22 cellular contexts compared by ENCODE assay signal in the genomic region with DNA sequence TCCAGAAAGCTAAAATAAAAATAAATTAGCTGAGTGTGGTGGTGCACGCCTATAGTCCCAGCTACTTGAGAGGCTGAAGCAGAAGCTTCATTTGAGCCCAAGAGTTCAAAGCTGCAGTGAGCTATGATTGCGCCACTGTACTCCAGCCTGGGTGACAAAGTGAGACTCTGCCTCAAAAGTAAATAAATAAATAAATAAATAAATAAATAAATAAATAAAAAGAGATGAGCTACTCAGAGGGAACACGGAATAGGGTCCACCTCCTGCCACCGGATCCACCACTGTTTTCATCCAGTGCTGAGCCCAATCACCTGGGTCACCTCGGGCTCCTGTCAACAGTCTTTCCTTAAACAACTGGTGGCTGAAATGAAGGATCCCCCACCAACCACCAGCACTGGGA. TPM values are rescaled to one million over a fixed set of nuclear protein-coding genes. Genes with fewer than 3 reads are reported as not detected.
"Had no signal": no experiment of that assay in that cellular context is flagged by ENCODE, and none has a peak within 500 bp of the region (broad histone marks: within the 10 kb centered on the region; RNA-seq: fewer than 3 reads in every experiment).

No MANE protein-coding gene starts in this region.

- H3K4me3 ChIP-seq: coronary artery, left lung, smooth muscle cell, tibial nerve, vagina had no signal

- H3K27ac ChIP-seq: brain microvascular endothelial cell, tibial nerve, vagina had no signal

- H3K36me3 ChIP-seq: brain microvascular endothelial cell, tibial nerve, vagina had no signal

- FAIRE-seq: kidney had no signal

- H3K9me3 ChIP-seq: left lung, tibial nerve, vagina had no signal

- H3K4me1 ChIP-seq: vagina had no signal

- H3K4me2 ChIP-seq: smooth muscle cell had no signal

- H3K27me3 ChIP-seq: brain microvascular endothelial cell, left lung, tibial nerve, vagina had no signal

- ATAC-seq: activated CD4-positive, CD25-positive, alpha-beta regulatory T cell treated with anti-CD3 and anti-CD28 coated beads, Interleukin-2, amount 50 U/mL, for 24 hours; activated T-cell treated with anti-CD3 and anti-CD28 coated beads, Interleukin-2, amount 50 U/mL, for 4 hours; left lung; natural killer cell had no signal

- DNase-seq: activated CD4-positive, alpha-beta T cell treated with anti-CD3 and anti-CD28 coated beads, Interleukin-2, amount 10 ng/mL, durations not matched to agents 7 days and 5 days; activated CD8-positive, alpha-beta memory T cell treated with anti-CD3 and anti-CD28 coated beads, Interleukin-2, amount 50 U/mL, for 4 hours; activated naive CD4-positive, alpha-beta T cell treated with anti-CD3 and anti-CD28 coated beads for 36 hours; activated T-cell treated with anti-CD3 and anti-CD28 coated beads, Interleukin-2, amount 50 U/mL, for 4 hours; aorta; brain microvascular endothelial cell; erythroblast; foreskin melanocyte; kidney; left lung; natural killer cell; stimulated activated naive CD4-positive, alpha-beta T cell treated with Interleukin-2 at 50 U/mL for 16 hours; T1000 had no signal

RNA-seq across cellular contexts. Expression of a gene that starts 6.7 kb away (rescaled TPM):
- total RNA-seq: aorta, mucosa of gallbladder, progenitor cell of endocrine pancreas, right cardiac atrium, smooth muscle cell, vagina had no signal
- polyA plus RNA-seq: aorta, right cardiac atrium, smooth muscle cell had no signal

RNA-seq across cellular contexts. Expression of a gene that starts 12.3 kb away (rescaled TPM):
- total RNA-seq: progenitor cell of endocrine pancreas, smooth muscle cell had no signal
- polyA plus RNA-seq: smooth muscle cell had no signal

RNA-seq across cellular contexts. Expression of a gene that starts 28.8 kb away (rescaled TPM):
- total RNA-seq: activated CD4-positive, alpha-beta T cell treated with anti-CD3 and anti-CD28 coated beads, Interleukin-2, amount 10 ng/mL, durations not matched to agents 7 days and 5 days; activated naive CD4-positive, alpha-beta T cell treated with anti-CD3 and anti-CD28 coated beads for 36 hours; activated T-cell treated with anti-CD3 and anti-CD28 coated beads, Interleukin-2, amount 50 U/mL, for 4 hours; aorta; kidney; left lung; mucosa of gallbladder; natural killer cell; progenitor cell of endocrine pancreas; right cardiac atrium; smooth muscle cell; T-helper 1 cell treated with Interleukin-12 subunit alpha and Interleukin-12 subunit beta and Interleukin-4 antibody, amounts not matched to agents 30 ng/mL and 1 ng/mL, for 36 hours; tibial nerve; vagina had no signal
- polyA plus RNA-seq: aorta, right cardiac atrium, smooth muscle cell had no signal
